21 cellular contexts compared by ENCODE assay signal in genomic region chr20:13243826-13244376, GRCh38. TPM values are rescaled to one million over a fixed set of nuclear protein-coding genes. Genes with fewer than 3 reads are reported as not detected.
DNase-seq lines count a peak whose midpoint lies in the region; TF ChIP-seq lines count a peak whose summit lies in the region.
"Had no signal": no experiment of that assay in that cellular context is flagged by ENCODE, and none has a peak within 500 bp of the region (broad histone marks: within the 10 kb centered on the region; RNA-seq: fewer than 3 reads in every experiment).

No MANE protein-coding gene starts in this region.

- H3K4me3 ChIP-seq in mammary epithelial cell (replicated peaks in 1 of 3; ENCODE audit: insufficient read depth in 1 of 3, low read depth in 2 of 3, low read length in 3 of 3) (no peak overlapping the region), mesendoderm (ENCODE audit: low read length) (no peak overlapping the region), SJCRH30 (no peak overlapping the region)
- H3K4me3 ChIP-seq: gastrocnemius medialis, testis had no signal

- H3K4me1 ChIP-seq in mammary epithelial cell (ENCODE audit: insufficient read depth, low read length) (peaks cover 37% of the 10 kb centered on the region), mesendoderm (ENCODE audit: control insufficient read depth, low read depth, low read length) (no peaks in the 10 kb centered on the region), SJCRH30 (no peaks in the 10 kb centered on the region)
- H3K4me1 ChIP-seq: gastrocnemius medialis, testis had no signal

- CTCF ChIA-PET in mammary epithelial cell (lab: Charles Lee; ENCODE audit: low non-redundant PET): interaction anchor here (0.6 kb wide), 1 partner anchor 125 kb away, joined by 8 read pairs; no protein-coding TSS in a partner anchor

- H3K9me3 ChIP-seq in mammary epithelial cell (replicated peaks; ENCODE audit: insufficient read depth, low read length): no peaks in the 10 kb centered on the region
- no peaks in the 10 kb centered on the region for H3K9me3 ChIP-seq in SJCRH30 (replicated peaks)
- H3K9me3 ChIP-seq: gastrocnemius medialis, testis had no signal

- H3K79me2 ChIP-seq in mammary epithelial cell (ENCODE audit: insufficient read depth, low read length): no peaks in the 10 kb centered on the region
- no peaks in the 10 kb centered on the region for H3K79me2 ChIP-seq in mesendoderm (ENCODE audit: control insufficient read depth, insufficient read depth, low read length)

- H2BK5ac ChIP-seq in mesendoderm (ENCODE audit: low read length): no peak overlapping the region

- in situ Hi-C loops in mammary epithelial cell (cut with MboI; ENCODE audit: low sequenced_read_pairs in 2 of 2): no loop called here

- intact Hi-C loops in mammary epithelial cell (cut with micrococcal nuclease): loop anchor here (2.0 to 10.0 kb wide), 2 partner anchors 13 to 239 kb away; partner anchors contain the start of gene SPTLC3

- H3K18ac ChIP-seq in mesendoderm (ENCODE audit: low read length): no peak overlapping the region

- H3K36me3 ChIP-seq in mammary epithelial cell (ENCODE audit: insufficient read depth, low read length) (no peaks in the 10 kb centered on the region), mesendoderm (ENCODE audit: control insufficient read depth, insufficient read depth, low read length) (no peaks in the 10 kb centered on the region), SJCRH30 (no peaks in the 10 kb centered on the region)
- H3K36me3 ChIP-seq: gastrocnemius medialis had no signal

- no peak overlapping the region for H2BK15ac ChIP-seq in mesendoderm (replicated peaks; ENCODE audit: low read depth)

- BruUV-seq in mammary epithelial cell (replicated peaks; lab: Mats Ljungman, UMichigan): no TSS peak

- no peak overlapping the region for H3K27ac ChIP-seq in mammary epithelial cell (ENCODE audit: insufficient read depth, low read depth, low read length)
- H3K27ac ChIP-seq in mesendoderm (ENCODE audit: low read depth, low read length): no peak overlapping the region
- no peak overlapping the region for H3K27ac ChIP-seq in SJCRH30
- H3K27ac ChIP-seq: gastrocnemius medialis, testis had no signal

- no peaks in the 10 kb centered on the region for H3K79me1 ChIP-seq in mesendoderm (ENCODE audit: low read length)

- no peak overlapping the region for H2AK5ac ChIP-seq in mesendoderm (ENCODE audit: low read length)

- no peak overlapping the region for H2BK120ac ChIP-seq in mesendoderm (ENCODE audit: low read depth, low read length)

- no peak overlapping the region for H4K5ac ChIP-seq in mesendoderm (ENCODE audit: low read length)

- H3K4ac ChIP-seq in mesendoderm (ENCODE audit: low read depth, low read length): no peak overlapping the region

- H2AFZ ChIP-seq in mammary epithelial cell (ENCODE audit: low read depth, low read length): no peak overlapping the region

- no peak overlapping the region for H3K23ac ChIP-seq in mesendoderm (ENCODE audit: low read length)

- no peak overlapping the region for H3K56ac ChIP-seq in mesendoderm (ENCODE audit: low read length)

- DNase-seq in AG08396 (ENCODE audit: low spot score) (peak; percentile 23), M059J (ENCODE audit: low read depth) (peak; percentile 21), mammary epithelial cell (peak; percentile 66), kidney tubule cell (ENCODE audit: low spot score) (peak; percentile 58), mesendoderm (no peak), SJCRH30 (no peak), D341Med (ENCODE audit: low spot score) (no peak)
- no peak for DNase-seq in stimulated activated CD4-positive, alpha-beta T cell treated with anti-CD3 and anti-CD28 coated beads, Interleukin-4, amount 100 ng/mL, for 24 hours
- DNase-seq: activated CD4-positive, alpha-beta T cell treated with anti-CD3 and anti-CD28 coated beads, Interleukin-2, amount 50 U/mL, for 48 hours; activated naive CD8-positive, alpha-beta T cell treated with anti-CD3 and anti-CD28 coated beads, Interleukin-2, amount 50 U/mL, for 24 hours; Calu3; central memory CD4-positive, alpha-beta T cell; effector CD4-positive, alpha-beta T cell; gastrocnemius medialis; GF-D8; Karpas-422; NCI-H1417; NCI-H2227 treated with DMSO at 0.1 percent for 48 hours; right cardiac atrium; stimulated activated CD4-positive, alpha-beta T cell treated with anti-CD3 and anti-CD28 coated beads, Interleukin-4, amount 100 ng/mL, for 1 hour; testis had no signal

- no peak overlapping the region for H3K9ac ChIP-seq in mammary epithelial cell (ENCODE audit: insufficient read depth, low read length)
- H3K9ac ChIP-seq in mesendoderm (ENCODE audit: low read length): no peak overlapping the region

- WGBS in mammary epithelial cell (ENCODE audit: low coverage, missing lambda C conversion rate): 80% methylated on average over 2 of the region's 2 CpGs
- WGBS in mesendoderm (ENCODE audit: extremely low coverage, insufficient coverage, low lambda C conversion rate): no CpG with 5 or more reads among the region's 2 CpGs

- no peak for TF ChIP-seq CTCF in mammary epithelial cell (conservative IDR thresholded peaks at IDR 0.05 in 1 of 2, IDR thresholded peaks at IDR 0.05 in 1 of 2; ENCODE audit: extremely low read depth in 1 of 2, insufficient read depth in 1 of 2, low read depth in 1 of 2, low read length in 2 of 2)

- H4K8ac ChIP-seq in mesendoderm (ENCODE audit: low read depth, low read length): no peak overlapping the region

- H3K27me3 ChIP-seq in mammary epithelial cell (ENCODE audit: insufficient read depth, low read length): no peaks in the 10 kb centered on the region
- H3K27me3 ChIP-seq in mesendoderm (ENCODE audit: insufficient read depth, low read length, poor library complexity): no peaks in the 10 kb centered on the region
- peaks cover 7% of the 10 kb centered on the region; the same call in 1 of the 2 replicates for H3K27me3 ChIP-seq in SJCRH30
- H3K27me3 ChIP-seq: gastrocnemius medialis, testis had no signal

- H4K20me1 ChIP-seq in mammary epithelial cell (ENCODE audit: insufficient read depth, low read length): no peaks in the 10 kb centered on the region

- H3K4me2 ChIP-seq in mammary epithelial cell (ENCODE audit: insufficient read depth, low read depth, low read length) (peak overlapping the region; percentile 29), mesendoderm (ENCODE audit: low read length) (no peak overlapping the region)

- dilution Hi-C loops in mammary epithelial cell (cut with HindIII; ENCODE audit: low sequenced_read_pairs): no loop called here

RNA-seq across cellular contexts. Expression of gene ISM1, which starts 22.8 kb away (rescaled TPM):
- total RNA-seq in M059J (2014; rRNA removed; shearing (Covaris generic)): not detected in 2 replicates
- 1 to 10 TPM in 1 of 2 donors, under 1 TPM in 1; 0.33 to 3.7 TPM for total RNA-seq in mammary epithelial cell
- polyA plus RNA-seq in mammary epithelial cell: 1.7 TPM
- 0.57 TPM for polyA minus RNA-seq in mammary epithelial cell
- polyA plus RNA-seq in mesendoderm (2013, experiment 1 of 2): 0.25 TPM
- polyA plus RNA-seq in mesendoderm (2013, experiment 2 of 2): 0.20 TPM
- 0.05 TPM in 1 of 2 replicates, not detected in the other for total RNA-seq in SJCRH30 (2014; rRNA removed; shearing (Covaris generic))
- total RNA-seq: Calu3 had no signal

Comparison
In these comparisons a context has a peak if more than half of its experiments do, and no peak if none do; other contexts are left out.
1. DNase-seq: peak in AG08396 (single experiment), M059J (single experiment), mammary epithelial cell (single experiment) and kidney tubule cell (single experiment); none in mesendoderm (single experiment), SJCRH30 (0 of 2), stimulated activated CD4-positive, alpha-beta T cell treated with anti-CD3 and anti-CD28 coated beads, Interleukin-4, amount 100 ng/mL, for 24 hours (single experiment) and D341Med (single experiment).